In the genomic region with DNA sequence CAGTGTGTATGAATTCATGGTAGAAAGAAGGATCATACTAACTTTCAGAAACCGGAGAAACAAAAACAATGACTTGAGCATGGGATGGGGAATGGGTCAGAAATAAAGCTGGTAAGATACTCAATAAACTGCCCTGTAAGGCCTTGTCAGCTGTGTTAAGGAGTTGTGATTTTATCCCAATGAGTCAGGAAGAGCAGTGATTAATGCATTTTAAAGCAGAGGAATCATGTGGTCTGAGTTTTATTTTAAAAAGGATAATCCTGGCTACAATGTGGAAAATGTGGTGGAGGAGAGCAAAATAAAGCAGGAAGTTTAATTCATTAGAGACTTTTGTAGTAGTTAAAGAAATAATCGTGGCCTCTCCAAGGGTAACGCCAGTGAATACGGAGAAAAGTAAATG, we compare ENCODE assay signal across 22 cellular contexts.
A peak's percentile ranks its signal among the peaks of the same experiment; 100 is the strongest.
DNase-seq lines count a peak whose midpoint lies in the region; ATAC-seq and TF ChIP-seq lines count a peak whose summit lies in the region.
"Had no signal": no experiment of that assay in that cellular context is flagged by ENCODE, and none has a peak within 500 bp of the region (broad histone marks: within the 10 kb centered on the region; RNA-seq: fewer than 3 reads in every experiment).

No MANE protein-coding gene starts in this region.

- H3K4me3 Mint-ChIP-seq in stimulated activated naive B cell treated with anti-CD40 and anti-IgM and Interleukin-4, amounts not matched to agents 10 μg/mL and 1 μg/mL and 100 μg/mL, for 72 hours, result no peak overlapping the region
- H3K4me3 Mint-ChIP-seq: activated naive CD4-positive, alpha-beta T cell treated with anti-CD3 and anti-CD28 coated beads, Interleukin-2, amount 10 ng/mL, durations not matched to agents 7 days and 5 days; stimulated activated effector memory CD8-positive, alpha-beta T cell treated with anti-CD3 and anti-CD28 coated beads, Interleukin-12 subunit alpha, Interleukin-12 subunit beta, amount 100 ng/mL, for 72 hours; type B pancreatic cell had no signal

- no peaks in the 10 kb centered on the region for H3K79me2 ChIP-seq in ACC112 (ENCODE audit: control insufficient read depth, insufficient read depth, low read length, unreplicated experiment)

- no peaks in the 10 kb centered on the region for H3K4me1 ChIP-seq in ACC112 (ENCODE audit: control insufficient read depth, insufficient read depth, low read length, unreplicated experiment)
- H3K4me1 ChIP-seq: heart left ventricle had no signal

- TF ChIP-seq CTCF in astrocyte of the spinal cord (IDR thresholded peaks at IDR 0.05; ENCODE audit: low read depth, low read length), result no peak

- H3K36me3 ChIP-seq in ACC112 (ENCODE audit: insufficient read depth, low read length), result peaks cover 38% of the 10 kb centered on the region

- H3K4me1 Mint-ChIP-seq in stimulated activated naive B cell treated with anti-CD40 and anti-IgM and Interleukin-4, amounts not matched to agents 10 μg/mL and 1 μg/mL and 100 μg/mL, for 72 hours, result no peaks in the 10 kb centered on the region
- H3K4me1 Mint-ChIP-seq: activated naive CD4-positive, alpha-beta T cell treated with anti-CD3 and anti-CD28 coated beads, Interleukin-2, amount 10 ng/mL, durations not matched to agents 7 days and 5 days; stimulated activated effector memory CD8-positive, alpha-beta T cell treated with anti-CD3 and anti-CD28 coated beads, Interleukin-12 subunit alpha, Interleukin-12 subunit beta, amount 100 ng/mL, for 72 hours had no signal

- no peak overlapping the region for H2AFZ ChIP-seq in ACC112 (ENCODE audit: low read length, unreplicated experiment)

- no peak for ATAC-seq in stimulated activated naive B cell treated with anti-CD40 and anti-IgM and Interleukin-4, amounts not matched to agents 10 μg/mL and 1 μg/mL and 100 μg/mL, for 72 hours (replicated peaks)
- ATAC-seq in HG02840 (IDR thresholded peaks at IDR 0.05; ENCODE audit: low FRiP score, unreplicated experiment), result no peak
- ATAC-seq: heart left ventricle; stimulated activated effector memory CD8-positive, alpha-beta T cell treated with anti-CD3 and anti-CD28 coated beads, Interleukin-12 subunit alpha, Interleukin-12 subunit beta, amount 100 ng/mL, for 72 hours had no signal

- in situ Hi-C loops in astrocyte of the spinal cord (cut with HindIII; ENCODE audit: low sequenced_read_pairs), result no loop called here

- H3K27me3 Mint-ChIP-seq in stimulated activated naive B cell treated with anti-CD40 and anti-IgM and Interleukin-4, amounts not matched to agents 10 μg/mL and 1 μg/mL and 100 μg/mL, for 72 hours, result no peaks in the 10 kb centered on the region
- H3K27me3 Mint-ChIP-seq: activated naive CD4-positive, alpha-beta T cell treated with anti-CD3 and anti-CD28 coated beads, Interleukin-2, amount 10 ng/mL, durations not matched to agents 7 days and 5 days; type B pancreatic cell had no signal

- H3K27ac Mint-ChIP-seq in stimulated activated naive B cell treated with anti-CD40 and anti-IgM and Interleukin-4, amounts not matched to agents 10 μg/mL and 1 μg/mL and 100 μg/mL, for 72 hours, result no peak overlapping the region
- H3K27ac Mint-ChIP-seq: activated naive CD4-positive, alpha-beta T cell treated with anti-CD3 and anti-CD28 coated beads, Interleukin-2, amount 10 ng/mL, durations not matched to agents 7 days and 5 days; stimulated activated effector memory CD8-positive, alpha-beta T cell treated with anti-CD3 and anti-CD28 coated beads, Interleukin-12 subunit alpha, Interleukin-12 subunit beta, amount 100 ng/mL, for 72 hours; type B pancreatic cell had no signal

- H3K9me3 Mint-ChIP-seq in stimulated activated naive B cell treated with anti-CD40 and anti-IgM and Interleukin-4, amounts not matched to agents 10 μg/mL and 1 μg/mL and 100 μg/mL, for 72 hours, result no peaks in the 10 kb centered on the region
- H3K9me3 Mint-ChIP-seq: activated naive CD4-positive, alpha-beta T cell treated with anti-CD3 and anti-CD28 coated beads, Interleukin-2, amount 10 ng/mL, durations not matched to agents 7 days and 5 days; stimulated activated effector memory CD8-positive, alpha-beta T cell treated with anti-CD3 and anti-CD28 coated beads, Interleukin-12 subunit alpha, Interleukin-12 subunit beta, amount 100 ng/mL, for 72 hours; type B pancreatic cell had no signal

- H3K36me3 Mint-ChIP-seq in stimulated activated naive B cell treated with anti-CD40 and anti-IgM and Interleukin-4, amounts not matched to agents 10 μg/mL and 1 μg/mL and 100 μg/mL, for 72 hours, result peaks cover 26 to 38% of the 10 kb centered on the region in 2 donors

- no peaks in the 10 kb centered on the region for H3K27me3 ChIP-seq in ACC112 (ENCODE audit: insufficient read depth, low read length)
- H3K27me3 ChIP-seq: heart left ventricle had no signal

- H3K4me3 ChIP-seq in ACC112 (ENCODE audit: low read depth, low read length), result no peak overlapping the region
- no peak overlapping the region for H3K4me3 ChIP-seq in astrocyte of the spinal cord (ENCODE audit: low read depth, low read length)
- H3K4me3 ChIP-seq: heart left ventricle had no signal

- H3K27ac ChIP-seq in ACC112 (ENCODE audit: low read depth, low read length), result peak overlapping the region; percentile 28
- H3K27ac ChIP-seq: heart left ventricle had no signal

- DNase-seq in HCEC 1CT (peak; percentile 75), astrocyte of the spinal cord (ENCODE audit: low read depth, low spot score) (peak; percentile 9), foreskin melanocyte (peak; percentile 21), SHP77 (lab: John Stamatoyannopoulos, UW) (no peak), NAMALWA (ENCODE audit: low spot score) (no peak)
- DNase-seq in stimulated activated naive B cell treated with anti-CD40 and anti-IgM and Interleukin-4, amounts not matched to agents 10 μg/mL and 1 μg/mL and 100 μg/mL, for 72 hours, result no peak
- DNase-seq: activated CD4-positive, alpha-beta T cell treated with anti-CD3 and anti-CD28 coated beads for 48 hours; activated naive CD4-positive, alpha-beta T cell treated with anti-CD3 and anti-CD28 coated beads, Interleukin-2, amount 10 ng/mL, durations not matched to agents 7 days and 5 days; COR-L47; GDM1; heart left ventricle; KBM-7; kidney; NCI-H1417; NCI-H345; SIG-M5; small intestine; T1000 had no signal

Comparison
In these comparisons a context has a peak if more than half of its experiments do, and no peak if none do; other contexts are left out.
1. DNase-seq: peak in HCEC 1CT (single experiment), astrocyte of the spinal cord (single experiment) and foreskin melanocyte (single experiment); none in stimulated activated naive B cell treated with anti-CD40 and anti-IgM and Interleukin-4, amounts not matched to agents 10 μg/mL and 1 μg/mL and 100 μg/mL, for 72 hours (single experiment), SHP77 (0 of 2) and NAMALWA (single experiment).